ENCODE assay signal across 1 cellular context in genomic region chr7:4753610-4754432, GRCh38.
TF ChIP-seq lines count a peak whose summit lies in the region.

No MANE protein-coding gene starts in this region.

TF ChIP-seq in K562, 482 proteins besides CTCF, POLR2A, EP300 and RAD21 (continued from another document):
- no peak for TF ChIP-seq ELK3 (CRISPR knock-in tag; IDR thresholded peaks at IDR 0.05)
- TF ChIP-seq ZBTB9 (CRISPR knock-in tag; IDR thresholded peaks at IDR 0.05), result no peak
- TF ChIP-seq ESRRA (IDR thresholded peaks at IDR 0.05; ENCODE audit: borderline replicate concordance, low read depth), result peak; percentile 40; the same call in 1 of the 2 replicates
- no peak for TF ChIP-seq ZNF41 (CRISPR knock-in tag; conservative IDR thresholded peaks at IDR 0.05)
- no peak for TF ChIP-seq HES1 (IDR thresholded peaks at IDR 0.05; ENCODE audit: low read depth)
- TF ChIP-seq THAP12 (CRISPR knock-in tag; IDR thresholded peaks at IDR 0.05), result no peak
- TF ChIP-seq MCM2 (IDR thresholded peaks at IDR 0.05; ENCODE audit: low read depth), result no peak
- TF ChIP-seq TBL1XR1 (IDR thresholded peaks at IDR 0.05; ENCODE audit: low read length in 2 of 2), result no peak
TF ChIP-seq in K562: peak in this region for 23.
